In genomic region chr4:108036252-108036651, GRCh38 we compare ENCODE assay signal across 8 cellular contexts. TPM values are rescaled to one million over a fixed set of nuclear protein-coding genes. Genes with fewer than 3 reads are reported as not detected.
DNase-seq lines count a peak whose midpoint lies in the region; ATAC-seq and TF ChIP-seq lines count a peak whose summit lies in the region.
"Had no signal": no experiment of that assay in that cellular context is flagged by ENCODE, and none has a peak within 500 bp of the region (broad histone marks: within the 10 kb centered on the region; RNA-seq: fewer than 3 reads in every experiment).

No MANE protein-coding gene starts in this region.

- H3K27me3 Mint-ChIP-seq in glutamatergic neuron (ENCODE audit: unreplicated experiment), result no peaks in the 10 kb centered on the region
- no peaks in the 10 kb centered on the region for H3K27me3 Mint-ChIP-seq in natural killer cell treated with Interleukin-12 subunit alpha and Interleukin-12 subunit beta and Interleukin-15 and Interleukin-18, amount 100 ng/mL, for 72 hours

- ATAC-seq in GM21367 (IDR thresholded peaks at IDR 0.05; ENCODE audit: unreplicated experiment) (peak; percentile 96), HG03469 (IDR thresholded peaks at IDR 0.05; ENCODE audit: unreplicated experiment) (peak; percentile 91)
- no peak for ATAC-seq in natural killer cell treated with Interleukin-12 subunit alpha and Interleukin-12 subunit beta and Interleukin-15 and Interleukin-18, amount 100 ng/mL, for 72 hours

- H3K36me3 Mint-ChIP-seq in glutamatergic neuron (ENCODE audit: unreplicated experiment), result no peaks in the 10 kb centered on the region
- H3K36me3 Mint-ChIP-seq in natural killer cell treated with Interleukin-12 subunit alpha and Interleukin-12 subunit beta and Interleukin-15 and Interleukin-18, amount 100 ng/mL, for 72 hours, result no peaks in the 10 kb centered on the region

- no peaks in the 10 kb centered on the region for H3K4me1 Mint-ChIP-seq in glutamatergic neuron (ENCODE audit: low read depth, unreplicated experiment)
- H3K4me1 Mint-ChIP-seq in natural killer cell treated with Interleukin-12 subunit alpha and Interleukin-12 subunit beta and Interleukin-15 and Interleukin-18, amount 100 ng/mL, for 72 hours (ENCODE audit: low read depth in 2 of 2), result peaks cover 0 to 3% of the 10 kb centered on the region in 2 donors

- no peak overlapping the region for H3K4me3 Mint-ChIP-seq in glutamatergic neuron (ENCODE audit: unreplicated experiment)
- H3K4me3 Mint-ChIP-seq in natural killer cell treated with Interleukin-12 subunit alpha and Interleukin-12 subunit beta and Interleukin-15 and Interleukin-18, amount 100 ng/mL, for 72 hours, result no peak overlapping the region

- no peak overlapping the region for H3K27ac ChIP-seq in substantia nigra (ENCODE audit: low read depth, low read length, poor library complexity, severe bottlenecking)
- H3K27ac ChIP-seq: uterus had no signal

- DNase-seq in activated T-cell treated with anti-CD3 and anti-CD28 coated beads for 48 hours (ENCODE audit: low read depth), result peak; percentile 50
- DNase-seq in stimulated activated CD8-positive, alpha-beta memory T cell treated with anti-CD3 and anti-CD28 coated beads, Interleukin-15, amount 100 ng/mL, for 48 hours (ENCODE audit: low read depth in 2 of 2), result peak; percentile 51 to 54
- no peak for DNase-seq in substantia nigra (lab: John Stamatoyannopoulos, UW)
- no peak for DNase-seq in glutamatergic neuron
- no peak for DNase-seq in natural killer cell treated with Interleukin-12 subunit alpha and Interleukin-12 subunit beta and Interleukin-15 and Interleukin-18, amount 100 ng/mL, for 72 hours (ENCODE audit: low spot score)

- no peak overlapping the region for H3K27ac Mint-ChIP-seq in glutamatergic neuron (ENCODE audit: unreplicated experiment)
- no peak overlapping the region for H3K27ac Mint-ChIP-seq in natural killer cell treated with Interleukin-12 subunit alpha and Interleukin-12 subunit beta and Interleukin-15 and Interleukin-18, amount 100 ng/mL, for 72 hours

- peaks cover 3% of the 10 kb centered on the region for H3K9me3 Mint-ChIP-seq in glutamatergic neuron (ENCODE audit: unreplicated experiment)
- no peaks in the 10 kb centered on the region for H3K9me3 Mint-ChIP-seq in natural killer cell treated with Interleukin-12 subunit alpha and Interleukin-12 subunit beta and Interleukin-15 and Interleukin-18, amount 100 ng/mL, for 72 hours

- TF ChIP-seq CTCF in glutamatergic neuron (IDR thresholded peaks at IDR 0.05; ENCODE audit: partially characterized antibody, unreplicated experiment), result no peak

RNA-seq across cellular contexts. Expression of gene HADH, which starts 46.6 kb away (rescaled TPM):
- total RNA-seq in glutamatergic neuron (ENCODE audit: unreplicated experiment), result 10.8 TPM
- total RNA-seq in natural killer cell treated with Interleukin-12 subunit alpha and Interleukin-12 subunit beta and Interleukin-15 and Interleukin-18, amount 100 ng/mL, for 72 hours, result 10 to 100 TPM; 21.3 to 33.9 TPM

Comparison
In these comparisons a context has a peak if more than half of its experiments do, and no peak if none do; other contexts are left out.
1. ATAC-seq: peak in GM21367 (single experiment) and HG03469 (single experiment); none in natural killer cell treated with Interleukin-12 subunit alpha and Interleukin-12 subunit beta and Interleukin-15 and Interleukin-18, amount 100 ng/mL, for 72 hours (0 of 2).
2. DNase-seq: peak in activated T-cell treated with anti-CD3 and anti-CD28 coated beads for 48 hours (single experiment) and stimulated activated CD8-positive, alpha-beta memory T cell treated with anti-CD3 and anti-CD28 coated beads, Interleukin-15, amount 100 ng/mL, for 48 hours (2 of 2); none in substantia nigra (0 of 49), glutamatergic neuron (single experiment) and natural killer cell treated with Interleukin-12 subunit alpha and Interleukin-12 subunit beta and Interleukin-15 and Interleukin-18, amount 100 ng/mL, for 72 hours (single experiment).